17 cellular contexts compared by ENCODE assay signal in genomic region chr2:146238254-146238961, GRCh38.
A peak's percentile ranks its signal among the peaks of the same experiment; 100 is the strongest.
DNase-seq lines count a peak whose midpoint lies in the region; ATAC-seq and TF ChIP-seq lines count a peak whose summit lies in the region.
"Had no signal": no experiment of that assay in that cellular context is flagged by ENCODE, and none has a peak within 500 bp of the region (broad histone marks: within the 10 kb centered on the region; RNA-seq: fewer than 3 reads in every experiment).

No MANE protein-coding gene starts in this region.

- H3K4me3 Mint-ChIP-seq in chondrocyte (ENCODE audit: unreplicated experiment), result no peak overlapping the region

- H3K4ac ChIP-seq in mesenchymal stem cell (ENCODE audit: low read depth in 1 of 2, low read length in 2 of 2), result no peak overlapping the region

- 78 to 94% methylated on average over 3 of the region's 3 CpGs for WGBS in heart right ventricle, 2 donors
- 82% methylated on average over 3 of the region's 3 CpGs for WGBS in right cardiac atrium
- WGBS in mesenchymal stem cell, result 74% methylated on average over 3 of the region's 3 CpGs
- WGBS in body of pancreas, 2 donors, result 81 to 87% methylated on average over 3 of the region's 3 CpGs

- H2AFZ ChIP-seq in mesenchymal stem cell (ENCODE audit: low read depth, low read length), result no peak overlapping the region

- no peak overlapping the region for H3K23ac ChIP-seq in mesenchymal stem cell (ENCODE audit: low read length in 2 of 2)

- H4K91ac ChIP-seq in mesenchymal stem cell (ENCODE audit: low read length), result no peak overlapping the region

- H4K8ac ChIP-seq in mesenchymal stem cell (ENCODE audit: low read length), result no peak overlapping the region

- H3K27ac Mint-ChIP-seq in chondrocyte (ENCODE audit: unreplicated experiment), result peak overlapping the region; percentile 89

- H3K9me3 ChIP-seq in heart right ventricle, result no peaks in the 10 kb centered on the region
- no peaks in the 10 kb centered on the region for H3K9me3 ChIP-seq in right cardiac atrium (ENCODE audit: control insufficient read depth, low read length)
- no peaks in the 10 kb centered on the region for H3K9me3 ChIP-seq in mesenchymal stem cell (ENCODE audit: control insufficient read depth, low read length)
- no peaks in the 10 kb centered on the region for H3K9me3 ChIP-seq in body of pancreas
- H3K9me3 ChIP-seq: Caco-2 had no signal

- H3K14ac ChIP-seq in mesenchymal stem cell (ENCODE audit: low read length in 2 of 2), result no peak overlapping the region

- H3K79me1 ChIP-seq in mesenchymal stem cell (replicated peaks; ENCODE audit: low read length, poor library complexity, severe bottlenecking), result no peaks in the 10 kb centered on the region

- no peaks in the 10 kb centered on the region for H3K9me3 Mint-ChIP-seq in chondrocyte (ENCODE audit: low read depth)

- no peak for TF ChIP-seq CTCF in heart right ventricle (IDR thresholded peaks at IDR 0.05)
- no peak for TF ChIP-seq CTCF in chondrocyte (IDR thresholded peaks at IDR 0.05)
- no peak for TF ChIP-seq CTCF in body of pancreas (IDR thresholded peaks at IDR 0.05)

- TF ChIP-seq POLR2A in body of pancreas (IDR thresholded peaks at IDR 0.05), result no peak

- peak overlapping the region in 1 of 2 experiments; percentile 2 for H2BK12ac ChIP-seq in mesenchymal stem cell (ENCODE audit: low read length in 2 of 2)

- H3K27me3 Mint-ChIP-seq in chondrocyte (ENCODE audit: low read depth), result no peaks in the 10 kb centered on the region

- peaks cover 2% of the 10 kb centered on the region for H3K36me3 Mint-ChIP-seq in chondrocyte (ENCODE audit: low read depth)

- H2BK15ac ChIP-seq in mesenchymal stem cell (ENCODE audit: low read depth, poor library complexity, severe bottlenecking), result no peak overlapping the region

- ATAC-seq in heart right ventricle (peak in 4 of 8 donors; percentile 41 to 65 (median 56)), right cardiac atrium (no peak), body of pancreas (no peak)
- ATAC-seq: HCT116 had no signal

- DNase-seq in heart right ventricle, result peak; percentile 10 to 15
- DNase-seq in right cardiac atrium, result no peak
- DNase-seq in chondrocyte (ENCODE audit: low spot score), result no peak
- DNase-seq in mesenchymal stem cell, result peak; percentile 2
- no peak for DNase-seq in NOMO-1 treated with DMSO at 0.1 percent for 48 hours (lab: John Stamatoyannopoulos, UW; ENCODE audit: unreplicated experiment)
- no peak for DNase-seq in activated effector memory CD4-positive, alpha-beta T cell treated with Interleukin-2 at 50 U/mL for 16 hours
- no peak for DNase-seq in body of pancreas
- DNase-seq in iPS-NIHi7 (ENCODE audit: extremely low spot score), result no peak
- DNase-seq: Caco-2; NCI-H1092; NCI-H1694; NCI-H345; NCI-H69; NK-92 treated with Interleukin-12 subunit alpha and Interleukin-12 subunit beta, amount 100 ng/mL, for 24 hours had no signal

- no peaks in the 10 kb centered on the region for H3K4me1 ChIP-seq in heart right ventricle
- H3K4me1 ChIP-seq in right cardiac atrium (ENCODE audit: control insufficient read depth, insufficient read depth, low read length), result no peaks in the 10 kb centered on the region
- H3K4me1 ChIP-seq in mesenchymal stem cell (ENCODE audit: control insufficient read depth, insufficient read depth, low read depth, low read length), result no peaks in the 10 kb centered on the region
- H3K4me1 ChIP-seq in body of pancreas, result no peaks in the 10 kb centered on the region
- H3K4me1 ChIP-seq: Caco-2 had no signal

- H3K27ac ChIP-seq in heart right ventricle, result peak overlapping the region in 4 of 10 donors; percentile 23 to 46 (median 38)
- H3K27ac ChIP-seq in right cardiac atrium (ENCODE audit: low read length), result no peak overlapping the region
- H3K27ac ChIP-seq in mesenchymal stem cell (ENCODE audit: low read length, poor library complexity, severe bottlenecking), result no peak overlapping the region
- H3K27ac ChIP-seq in body of pancreas, result no peak overlapping the region
- H3K27ac ChIP-seq: KMS-11, SK-N-MC had no signal

- no peak overlapping the region for H2BK120ac ChIP-seq in mesenchymal stem cell (ENCODE audit: low read depth, low read length)

- no peak overlapping the region for H3K4me3 ChIP-seq in heart right ventricle
- no peak overlapping the region for H3K4me3 ChIP-seq in right cardiac atrium (ENCODE audit: low read length)
- no peak overlapping the region for H3K4me3 ChIP-seq in mesenchymal stem cell (ENCODE audit: insufficient read depth in 1 of 2, low read depth in 1 of 2, low read length in 2 of 2)
- H3K4me3 ChIP-seq in body of pancreas, result no peak overlapping the region
- H3K4me3 ChIP-seq: SK-N-MC had no signal

- H3K4me1 Mint-ChIP-seq in chondrocyte (ENCODE audit: low read depth), result peaks cover 46% of the 10 kb centered on the region

- intact Hi-C loops in heart right ventricle (cut with DNase I) (no loop called here), right cardiac atrium (cut with DNase I) (no loop called here), body of pancreas (cut with DNase I) (no loop called here)

- H2BK5ac ChIP-seq in mesenchymal stem cell (ENCODE audit: low read depth, low read length, poor library complexity, severe bottlenecking), result no peak overlapping the region

- H3K4me2 ChIP-seq in mesenchymal stem cell (ENCODE audit: low read length, poor library complexity, severe bottlenecking), result no peak overlapping the region
- H3K4me2 ChIP-seq: KMS-11 had no signal

- H2AK5ac ChIP-seq in mesenchymal stem cell (ENCODE audit: low read length, severe bottlenecking), result no peak overlapping the region

- peak overlapping the region in 1 of 2 experiments; percentile 66 for H3K18ac ChIP-seq in mesenchymal stem cell (ENCODE audit: low read depth in 1 of 2, low read length in 2 of 2)

- H3K9ac ChIP-seq in mesenchymal stem cell (ENCODE audit: low read length), result no peak overlapping the region
- H3K9ac ChIP-seq: KMS-11 had no signal

- H3K36me3 ChIP-seq in heart right ventricle (no peaks in the 10 kb centered on the region), mesenchymal stem cell (ENCODE audit: control insufficient read depth in 1 of 2, insufficient read depth in 2 of 2, low read depth in 1 of 2, low read length in 2 of 2) (no peaks in the 10 kb centered on the region), body of pancreas (replicated peaks in 1 of 2; ENCODE audit: insufficient read depth in 1 of 2, low read depth in 2 of 2) (no peaks in the 10 kb centered on the region)

- H3K27me3 ChIP-seq in heart right ventricle, result no peaks in the 10 kb centered on the region
- no peaks in the 10 kb centered on the region for H3K27me3 ChIP-seq in right cardiac atrium (ENCODE audit: control insufficient read depth, insufficient read depth)
- H3K27me3 ChIP-seq in mesenchymal stem cell (ENCODE audit: control insufficient read depth in 1 of 2, insufficient read depth in 1 of 2, low read length in 2 of 2), result no peaks in the 10 kb centered on the region
- H3K27me3 ChIP-seq in body of pancreas, result no peaks in the 10 kb centered on the region

Comparison
In these comparisons a context has a peak if more than half of its experiments do, and no peak if none do; other contexts are left out.
1. DNase-seq: peak in heart right ventricle (2 of 2) and mesenchymal stem cell (single experiment); none in right cardiac atrium (0 of 3), chondrocyte (single experiment), NOMO-1 treated with DMSO at 0.1 percent for 48 hours (single experiment), activated effector memory CD4-positive, alpha-beta T cell treated with Interleukin-2 at 50 U/mL for 16 hours (single experiment), body of pancreas (0 of 4) and iPS-NIHi7 (single experiment).